1 cellular context compared by ENCODE assay signal in the genomic region with DNA sequence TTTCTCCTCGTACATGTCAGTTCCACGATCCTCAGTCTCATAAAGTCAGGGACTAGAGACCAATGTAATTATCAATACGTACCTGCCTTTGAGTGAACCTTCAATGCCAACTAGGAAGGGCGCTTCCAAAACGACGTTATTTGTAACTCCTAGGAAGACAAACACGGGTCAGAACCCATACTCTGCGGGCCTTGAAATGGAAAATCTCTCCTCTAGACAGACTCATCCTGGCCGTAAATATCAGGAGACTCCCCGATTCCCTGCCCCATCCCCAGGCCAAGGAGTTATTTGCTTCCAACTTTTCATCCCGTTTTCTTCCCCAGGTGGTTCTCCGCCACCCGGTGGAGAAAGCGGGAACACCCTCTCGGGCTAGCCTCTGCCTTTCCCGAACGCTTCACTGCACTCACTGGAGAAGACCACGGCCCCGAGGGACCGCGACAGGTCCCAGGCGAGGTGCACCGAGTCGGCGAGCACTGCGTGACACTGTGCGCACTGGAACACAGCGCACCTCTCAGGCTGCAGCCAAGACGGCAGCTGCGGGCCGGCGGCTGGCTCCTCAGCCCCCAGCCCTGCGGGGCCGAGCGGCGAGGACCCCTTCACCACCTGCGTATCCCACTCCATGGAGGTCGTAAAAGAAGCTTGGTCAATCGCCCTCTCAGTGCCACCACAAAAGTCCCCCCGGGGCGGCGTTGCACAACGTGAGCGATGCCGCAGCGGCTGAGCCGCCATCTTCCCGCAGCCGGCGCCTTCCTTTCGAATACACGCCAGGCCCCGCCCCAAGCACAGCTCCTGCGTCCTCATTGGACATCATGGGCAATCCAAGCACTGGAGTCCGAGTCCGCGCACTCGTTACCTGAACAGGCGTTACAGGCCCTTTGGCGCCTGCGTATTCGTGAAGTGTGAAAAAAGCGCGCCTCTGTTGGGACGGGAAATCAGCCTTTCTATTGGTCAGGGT.
TF ChIP-seq lines count a peak whose summit lies in the region.

A gene (minus strand): TSS at position 759 of the 955 bp plus-strand sequence. CDS start 30 bp downstream, at position 729.

TF ChIP-seq in HepG2, 621 proteins besides CTCF, POLR2A, EP300 and RAD21 (continued from another document and continues in another):
- TF ChIP-seq, protein P1, sequence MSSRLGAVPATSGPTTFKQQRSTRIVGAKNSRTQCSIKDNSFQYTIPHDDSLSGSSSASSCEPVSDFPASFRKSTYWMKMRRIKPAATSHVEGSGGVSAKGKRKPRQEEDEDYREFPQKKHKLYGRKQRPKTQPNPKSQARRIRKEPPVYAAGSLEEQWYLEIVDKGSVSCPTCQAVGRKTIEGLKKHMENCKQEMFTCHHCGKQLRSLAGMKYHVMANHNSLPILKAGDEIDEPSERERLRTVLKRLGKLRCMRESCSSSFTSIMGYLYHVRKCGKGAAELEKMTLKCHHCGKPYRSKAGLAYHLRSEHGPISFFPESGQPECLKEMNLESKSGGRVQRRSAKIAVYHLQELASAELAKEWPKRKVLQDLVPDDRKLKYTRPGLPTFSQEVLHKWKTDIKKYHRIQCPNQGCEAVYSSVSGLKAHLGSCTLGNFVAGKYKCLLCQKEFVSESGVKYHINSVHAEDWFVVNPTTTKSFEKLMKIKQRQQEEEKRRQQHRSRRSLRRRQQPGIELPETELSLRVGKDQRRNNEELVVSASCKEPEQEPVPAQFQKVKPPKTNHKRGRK (CRISPR knock-in tag; IDR thresholded peaks at IDR 0.05): 0 out of 2 replicates have a peak, but pooled peaks have one; percentile 56
- no peak; the same call in 1 of the 2 replicates for TF ChIP-seq MEIS2 (CRISPR knock-in tag; IDR thresholded peaks at IDR 0.05)
- TF ChIP-seq KDM2A (CRISPR knock-in tag; IDR thresholded peaks at IDR 0.05; ENCODE audit: borderline replicate concordance, low read depth): peak; percentile 68
- no peak; the same call in 1 of the 2 replicates for TF ChIP-seq ZNF143 (CRISPR knock-in tag; IDR thresholded peaks at IDR 0.05)
- TF ChIP-seq MAZ (IDR thresholded peaks at IDR 0.05; ENCODE audit: borderline replicate concordance, low read depth, low read length): no peak
- TF ChIP-seq MAZ (CRISPR knock-in tag; IDR thresholded peaks at IDR 0.05; ENCODE audit: low read depth): peak; percentile 15; the same call in 1 of the 2 replicates
- TF ChIP-seq POLR2AphosphoS2 (IDR thresholded peaks at IDR 0.05; ENCODE audit: low read depth, low read length): no peak
- peak; percentile 62 for TF ChIP-seq MYC (CRISPR knock-in tag; IDR thresholded peaks at IDR 0.05; ENCODE audit: borderline replicate concordance)
- no peak for TF ChIP-seq RARG (CRISPR knock-in tag; IDR thresholded peaks at IDR 0.05; ENCODE audit: low read depth)
- TF ChIP-seq KMT2A (CRISPR knock-in tag; IDR thresholded peaks at IDR 0.05): peak; percentile 36
- TF ChIP-seq MXI1 (IDR thresholded peaks at IDR 0.05; ENCODE audit: borderline replicate concordance, low read depth, low read length): peak; percentile 92; the same call in 2 of the 3 replicates
- no peak for TF ChIP-seq KDM4B (CRISPR knock-in tag; IDR thresholded peaks at IDR 0.05)
- TF ChIP-seq ZNF138 (CRISPR knock-in tag; IDR thresholded peaks at IDR 0.05; ENCODE audit: low read depth): 0 out of 2 replicates have a peak, but pooled peaks have one; percentile 8
- TF ChIP-seq, protein P2, sequence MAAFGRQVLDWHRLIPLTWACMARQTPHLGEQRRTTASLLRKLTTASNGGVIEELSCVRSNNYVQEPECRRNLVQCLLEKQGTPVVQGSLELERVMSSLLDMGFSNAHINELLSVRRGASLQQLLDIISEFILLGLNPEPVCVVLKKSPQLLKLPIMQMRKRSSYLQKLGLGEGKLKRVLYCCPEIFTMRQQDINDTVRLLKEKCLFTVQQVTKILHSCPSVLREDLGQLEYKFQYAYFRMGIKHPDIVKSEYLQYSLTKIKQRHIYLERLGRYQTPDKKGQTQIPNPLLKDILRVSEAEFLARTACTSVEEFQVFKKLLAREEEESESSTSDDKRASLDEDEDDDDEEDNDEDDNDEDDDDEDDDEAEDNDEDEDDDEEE (CRISPR knock-in tag; IDR thresholded peaks at IDR 0.05): 0 out of 2 replicates have a peak, but pooled peaks have one; percentile 67
- peak; percentile 73; the same call in 1 of the 2 replicates for TF ChIP-seq ZNF30 (CRISPR knock-in tag; IDR thresholded peaks at IDR 0.05)
- no peak for TF ChIP-seq ZFAT (CRISPR knock-in tag; conservative IDR thresholded peaks at IDR 0.05)
- no peak for TF ChIP-seq HMG20B (CRISPR knock-in tag; conservative IDR thresholded peaks at IDR 0.05)
- no peak for TF ChIP-seq ZNF10 (CRISPR knock-in tag; IDR thresholded peaks at IDR 0.05; ENCODE audit: borderline replicate concordance, low read depth)
- peak; percentile 95 for TF ChIP-seq ZNF878 (CRISPR knock-in tag; IDR thresholded peaks at IDR 0.05)
- no peak for TF ChIP-seq ZNF337 (CRISPR knock-in tag; IDR thresholded peaks at IDR 0.05; ENCODE audit: borderline replicate concordance, low read depth)
- TF ChIP-seq SRY (CRISPR knock-in tag; IDR thresholded peaks at IDR 0.05): peak; percentile 68
- TF ChIP-seq ZSCAN31 (CRISPR knock-in tag; IDR thresholded peaks at IDR 0.05; ENCODE audit: low read depth): peak; percentile 64; the same call in 1 of the 2 replicates
- TF ChIP-seq ZFP90 (CRISPR knock-in tag; IDR thresholded peaks at IDR 0.05; ENCODE audit: borderline replicate concordance): peak; percentile 58; the same call in 1 of the 2 replicates
- TF ChIP-seq, protein P3, sequence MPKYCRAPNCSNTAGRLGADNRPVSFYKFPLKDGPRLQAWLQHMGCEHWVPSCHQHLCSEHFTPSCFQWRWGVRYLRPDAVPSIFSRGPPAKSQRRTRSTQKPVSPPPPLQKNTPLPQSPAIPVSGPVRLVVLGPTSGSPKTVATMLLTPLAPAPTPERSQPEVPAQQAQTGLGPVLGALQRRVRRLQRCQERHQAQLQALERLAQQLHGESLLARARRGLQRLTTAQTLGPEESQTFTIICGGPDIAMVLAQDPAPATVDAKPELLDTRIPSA (CRISPR knock-in tag; IDR thresholded peaks at IDR 0.05; ENCODE audit: borderline replicate concordance): no peak; the same call in 1 of the 2 replicates
- TF ChIP-seq ZNF33A (CRISPR knock-in tag; IDR thresholded peaks at IDR 0.05; ENCODE audit: borderline replicate concordance): no peak
- TF ChIP-seq DMAP1 (CRISPR knock-in tag; IDR thresholded peaks at IDR 0.05): no peak
- 0 out of 2 replicates have a peak, but pooled peaks have one; percentile 31 for TF ChIP-seq ZNF615 (CRISPR knock-in tag; IDR thresholded peaks at IDR 0.05; ENCODE audit: borderline replicate concordance)
- no peak for TF ChIP-seq ZNF224 (CRISPR knock-in tag; IDR thresholded peaks at IDR 0.05)
- TF ChIP-seq ZFP1 (CRISPR knock-in tag; IDR thresholded peaks at IDR 0.05): no peak
- TF ChIP-seq, protein P4, sequence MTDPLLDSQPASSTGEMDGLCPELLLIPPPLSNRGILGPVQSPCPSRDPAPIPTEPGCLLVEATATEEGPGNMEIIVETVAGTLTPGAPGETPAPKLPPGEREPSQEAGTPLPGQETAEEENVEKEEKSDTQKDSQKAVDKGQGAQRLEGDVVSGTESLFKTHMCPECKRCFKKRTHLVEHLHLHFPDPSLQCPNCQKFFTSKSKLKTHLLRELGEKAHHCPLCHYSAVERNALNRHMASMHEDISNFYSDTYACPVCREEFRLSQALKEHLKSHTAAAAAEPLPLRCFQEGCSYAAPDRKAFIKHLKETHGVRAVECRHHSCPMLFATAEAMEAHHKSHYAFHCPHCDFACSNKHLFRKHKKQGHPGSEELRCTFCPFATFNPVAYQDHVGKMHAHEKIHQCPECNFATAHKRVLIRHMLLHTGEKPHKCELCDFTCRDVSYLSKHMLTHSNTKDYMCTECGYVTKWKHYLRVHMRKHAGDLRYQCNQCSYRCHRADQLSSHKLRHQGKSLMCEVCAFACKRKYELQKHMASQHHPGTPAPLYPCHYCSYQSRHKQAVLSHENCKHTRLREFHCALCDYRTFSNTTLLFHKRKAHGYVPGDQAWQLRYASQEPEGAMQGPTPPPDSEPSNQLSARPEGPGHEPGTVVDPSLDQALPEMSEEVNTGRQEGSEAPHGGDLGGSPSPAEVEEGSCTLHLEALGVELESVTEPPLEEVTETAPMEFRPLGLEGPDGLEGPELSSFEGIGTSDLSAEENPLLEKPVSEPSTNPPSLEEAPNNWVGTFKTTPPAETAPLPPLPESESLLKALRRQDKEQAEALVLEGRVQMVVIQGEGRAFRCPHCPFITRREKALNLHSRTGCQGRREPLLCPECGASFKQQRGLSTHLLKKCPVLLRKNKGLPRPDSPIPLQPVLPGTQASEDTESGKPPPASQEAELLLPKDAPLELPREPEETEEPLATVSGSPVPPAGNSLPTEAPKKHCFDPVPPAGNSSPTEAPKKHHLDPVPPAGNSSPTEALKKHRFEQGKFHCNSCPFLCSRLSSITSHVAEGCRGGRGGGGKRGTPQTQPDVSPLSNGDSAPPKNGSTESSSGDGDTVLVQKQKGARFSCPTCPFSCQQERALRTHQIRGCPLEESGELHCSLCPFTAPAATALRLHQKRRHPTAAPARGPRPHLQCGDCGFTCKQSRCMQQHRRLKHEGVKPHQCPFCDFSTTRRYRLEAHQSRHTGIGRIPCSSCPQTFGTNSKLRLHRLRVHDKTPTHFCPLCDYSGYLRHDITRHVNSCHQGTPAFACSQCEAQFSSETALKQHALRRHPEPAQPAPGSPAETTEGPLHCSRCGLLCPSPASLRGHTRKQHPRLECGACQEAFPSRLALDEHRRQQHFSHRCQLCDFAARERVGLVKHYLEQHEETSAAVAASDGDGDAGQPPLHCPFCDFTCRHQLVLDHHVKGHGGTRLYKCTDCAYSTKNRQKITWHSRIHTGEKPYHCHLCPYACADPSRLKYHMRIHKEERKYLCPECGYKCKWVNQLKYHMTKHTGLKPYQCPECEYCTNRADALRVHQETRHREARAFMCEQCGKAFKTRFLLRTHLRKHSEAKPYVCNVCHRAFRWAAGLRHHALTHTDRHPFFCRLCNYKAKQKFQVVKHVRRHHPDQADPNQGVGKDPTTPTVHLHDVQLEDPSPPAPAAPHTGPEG (CRISPR knock-in tag; IDR thresholded peaks at IDR 0.05): peak; percentile 51; the same call in 1 of the 2 replicates
- TF ChIP-seq, protein P5, sequence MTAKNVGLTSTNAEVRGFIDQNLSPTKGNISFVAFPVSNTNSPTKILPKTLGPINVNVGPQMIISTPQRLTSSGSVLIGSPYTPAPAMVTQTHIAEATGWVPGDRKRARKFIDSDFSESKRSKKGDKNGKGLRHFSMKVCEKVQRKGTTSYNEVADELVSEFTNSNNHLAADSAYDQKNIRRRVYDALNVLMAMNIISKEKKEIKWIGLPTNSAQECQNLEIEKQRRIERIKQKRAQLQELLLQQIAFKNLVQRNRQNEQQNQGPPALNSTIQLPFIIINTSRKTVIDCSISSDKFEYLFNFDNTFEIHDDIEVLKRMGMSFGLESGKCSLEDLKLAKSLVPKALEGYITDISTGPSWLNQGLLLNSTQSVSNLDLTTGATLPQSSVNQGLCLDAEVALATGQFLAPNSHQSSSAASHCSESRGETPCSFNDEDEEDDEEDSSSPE (CRISPR knock-in tag; IDR thresholded peaks at IDR 0.05): peak; percentile 99
- TF ChIP-seq, protein P6, sequence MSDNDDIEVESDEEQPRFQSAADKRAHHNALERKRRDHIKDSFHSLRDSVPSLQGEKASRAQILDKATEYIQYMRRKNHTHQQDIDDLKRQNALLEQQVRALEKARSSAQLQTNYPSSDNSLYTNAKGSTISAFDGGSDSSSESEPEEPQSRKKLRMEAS (IDR thresholded peaks at IDR 0.05): peak; percentile 20; the same call in 1 of the 2 replicates
- peak; percentile 81 for TF ChIP-seq ZNF605 (CRISPR knock-in tag; IDR thresholded peaks at IDR 0.05)
- TF ChIP-seq, protein P7, sequence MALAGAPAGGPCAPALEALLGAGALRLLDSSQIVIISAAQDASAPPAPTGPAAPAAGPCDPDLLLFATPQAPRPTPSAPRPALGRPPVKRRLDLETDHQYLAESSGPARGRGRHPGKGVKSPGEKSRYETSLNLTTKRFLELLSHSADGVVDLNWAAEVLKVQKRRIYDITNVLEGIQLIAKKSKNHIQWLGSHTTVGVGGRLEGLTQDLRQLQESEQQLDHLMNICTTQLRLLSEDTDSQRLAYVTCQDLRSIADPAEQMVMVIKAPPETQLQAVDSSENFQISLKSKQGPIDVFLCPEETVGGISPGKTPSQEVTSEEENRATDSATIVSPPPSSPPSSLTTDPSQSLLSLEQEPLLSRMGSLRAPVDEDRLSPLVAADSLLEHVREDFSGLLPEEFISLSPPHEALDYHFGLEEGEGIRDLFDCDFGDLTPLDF (CRISPR knock-in tag; IDR thresholded peaks at IDR 0.05): peak; percentile 99
- TF ChIP-seq, protein P8, sequence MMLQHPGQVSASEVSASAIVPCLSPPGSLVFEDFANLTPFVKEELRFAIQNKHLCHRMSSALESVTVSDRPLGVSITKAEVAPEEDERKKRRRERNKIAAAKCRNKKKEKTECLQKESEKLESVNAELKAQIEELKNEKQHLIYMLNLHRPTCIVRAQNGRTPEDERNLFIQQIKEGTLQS (CRISPR knock-in tag; IDR thresholded peaks at IDR 0.05): peak; percentile 19; the same call in 1 of the 2 replicates
- TF ChIP-seq ZFYVE20 (CRISPR knock-in tag; IDR thresholded peaks at IDR 0.05; ENCODE audit: borderline replicate concordance, low read depth): no peak; the same call in 1 of the 2 replicates
- TF ChIP-seq ZNF296 (CRISPR knock-in tag; conservative IDR thresholded peaks at IDR 0.05): no peak
- peak; percentile 19 for TF ChIP-seq ZNF441 (CRISPR knock-in tag; IDR thresholded peaks at IDR 0.05; ENCODE audit: borderline replicate concordance)
- no peak for TF ChIP-seq ZNF530 (CRISPR knock-in tag; IDR thresholded peaks at IDR 0.05; ENCODE audit: low read depth)
- 0 out of 2 replicates have a peak, but pooled peaks have one; percentile 69 for TF ChIP-seq ZNF547 (CRISPR knock-in tag; IDR thresholded peaks at IDR 0.05)
- TF ChIP-seq MLLT10 (CRISPR knock-in tag; IDR thresholded peaks at IDR 0.05): no peak
- peak; percentile 88 for TF ChIP-seq HOXA3 (CRISPR knock-in tag; IDR thresholded peaks at IDR 0.05)
- TF ChIP-seq RBFOX2 (IDR thresholded peaks at IDR 0.05; ENCODE audit: low read depth, low read length): peak; percentile 69; the same call in 1 of the 2 replicates
- TF ChIP-seq FIP1L1 (IDR thresholded peaks at IDR 0.05; ENCODE audit: borderline replicate concordance, insufficient read depth, low read depth, low read length): no peak
- no peak for TF ChIP-seq MATR3 (CRISPR knock-in tag; IDR thresholded peaks at IDR 0.05)
- peak; percentile 84; the same call in 1 of the 2 replicates for TF ChIP-seq ZNF780A (CRISPR knock-in tag; IDR thresholded peaks at IDR 0.05)
- no peak for TF ChIP-seq KMT2B (CRISPR knock-in tag; IDR thresholded peaks at IDR 0.05)
- TF ChIP-seq ZNF709 (CRISPR knock-in tag; IDR thresholded peaks at IDR 0.05): peak; percentile 51; the same call in 1 of the 2 replicates
- TF ChIP-seq ZNF17 (CRISPR knock-in tag; IDR thresholded peaks at IDR 0.05): no peak
- no peak for TF ChIP-seq TAF15 (IDR thresholded peaks at IDR 0.05; ENCODE audit: low read depth, low read length, poor library complexity, severe bottlenecking)
- no peak for TF ChIP-seq ZNF354B (CRISPR knock-in tag; IDR thresholded peaks at IDR 0.05)
- TF ChIP-seq, protein P9, sequence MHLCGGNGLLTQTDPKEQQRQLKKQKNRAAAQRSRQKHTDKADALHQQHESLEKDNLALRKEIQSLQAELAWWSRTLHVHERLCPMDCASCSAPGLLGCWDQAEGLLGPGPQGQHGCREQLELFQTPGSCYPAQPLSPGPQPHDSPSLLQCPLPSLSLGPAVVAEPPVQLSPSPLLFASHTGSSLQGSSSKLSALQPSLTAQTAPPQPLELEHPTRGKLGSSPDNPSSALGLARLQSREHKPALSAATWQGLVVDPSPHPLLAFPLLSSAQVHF (CRISPR knock-in tag; IDR thresholded peaks at IDR 0.05): peak; percentile 59; the same call in 1 of the 2 replicates
